ENCODE assay signal across 23 cellular contexts in genomic region chr1:173303984-173304383, GRCh38.
"Had no signal": no experiment of that assay in that cellular context is flagged by ENCODE, and none has a peak within 500 bp of the region (broad histone marks: within the 10 kb centered on the region; RNA-seq: fewer than 3 reads in every experiment).

No MANE protein-coding gene starts in this region.

- H3K9me3 Mint-ChIP-seq: neural crest cell had no signal

- H3K36me3 ChIP-seq: colonic mucosa, esophagus squamous epithelium, heart right ventricle, left lung, right lobe of liver, stomach, thyroid gland, vagina had no signal

- ATAC-seq: heart right ventricle; left cardiac atrium; left lung; naive thymus-derived CD4-positive, alpha-beta T cell; right lobe of liver had no signal

- H3K9ac ChIP-seq: parathyroid adenoma had no signal

- H3K4me1 ChIP-seq: colonic mucosa, esophagus squamous epithelium, left lung, parathyroid adenoma, right lobe of liver, thyroid gland, vagina had no signal

- H2AFZ ChIP-seq: parathyroid adenoma had no signal

- H3K27ac Mint-ChIP-seq: dendritic cell treated with granulocyte-macrophage colony-stimulating factor and Interleukin-4, amounts not matched to agents 40 ng/mL and 50 ng/mL, for 4 days; naive thymus-derived CD4-positive, alpha-beta T cell had no signal

- H3K79me2 ChIP-seq: parathyroid adenoma had no signal

- FAIRE-seq: endothelial cell of umbilical vein, islet of Langerhans had no signal

- H3K4me3 ChIP-seq: colonic mucosa, esophagus squamous epithelium, heart right ventricle, left lung, right lobe of liver, stomach, thyroid gland, vagina had no signal

- H3K27ac ChIP-seq: colonic mucosa, esophagus squamous epithelium, heart right ventricle, left lung, parathyroid adenoma, right lobe of liver, stomach, thyroid gland, vagina had no signal

- H3K4me3 Mint-ChIP-seq: dendritic cell treated with granulocyte-macrophage colony-stimulating factor and Interleukin-4, amounts not matched to agents 40 ng/mL and 50 ng/mL, for 4 days; naive thymus-derived CD4-positive, alpha-beta T cell; neural crest cell had no signal

- H3K27me3 Mint-ChIP-seq: dendritic cell treated with granulocyte-macrophage colony-stimulating factor and Interleukin-4, amounts not matched to agents 40 ng/mL and 50 ng/mL, for 4 days; progenitor cell of endocrine pancreas had no signal

- DNase-seq: colonic mucosa; effector CD8-positive, alpha-beta T cell; esophagus squamous epithelium; foreskin melanocyte; glutamatergic neuron; heart right ventricle; hippocampal formation; left cardiac atrium; left lung; midbrain; naive thymus-derived CD4-positive, alpha-beta T cell; right lobe of liver; stimulated activated naive CD4-positive, alpha-beta T cell treated with Interleukin-2 at 50 U/mL for 16 hours; stomach; thyroid gland; trophoblast cell had no signal

- H3K9me3 ChIP-seq: colonic mucosa, esophagus squamous epithelium, left lung, right lobe of liver, stomach, thyroid gland, vagina had no signal

- H3K27me3 ChIP-seq: colonic mucosa, esophagus squamous epithelium, heart right ventricle, left lung, right lobe of liver, stomach, thyroid gland, vagina had no signal
